Comparison of ENCODE assay signal across 13 cellular contexts in genomic region chr12:6181583-6182278, GRCh38. TPM values are rescaled to one million over a fixed set of nuclear protein-coding genes. Genes with fewer than 3 reads are reported as not detected.
DNase-seq lines count a peak whose midpoint lies in the region; TF ChIP-seq lines count a peak whose summit lies in the region.
"Had no signal": no experiment of that assay in that cellular context is flagged by ENCODE, and none has a peak within 500 bp of the region (broad histone marks: within the 10 kb centered on the region; RNA-seq: fewer than 3 reads in every experiment).

No MANE protein-coding gene starts in this region.

- H3K9me3 ChIP-seq in AG04450 (ENCODE audit: control insufficient read depth, insufficient read depth, low read length) (no peaks in the 10 kb centered on the region), fibroblast of lung (ENCODE audit: control insufficient read depth, insufficient read depth, low read depth, low read length) (no peaks in the 10 kb centered on the region)

- H3K4me1 ChIP-seq in fibroblast of lung (ENCODE audit: control insufficient read depth, extremely low read depth, insufficient read depth, low read length), result peaks cover 36% of the 10 kb centered on the region

- H3K27ac ChIP-seq in AG04450 (ENCODE audit: low read depth, low read length) (peak overlapping the region; percentile 80), RWPE1 (peak overlapping the region; percentile 81), fibroblast of lung (ENCODE audit: insufficient read depth, low read length) (peak overlapping the region; percentile 90)

- CTCF ChIA-PET in AG04450 (lab: Charles Lee), result interaction anchor here (3.1 kb wide), 1 partner anchor 14 kb away, joined by 24 read pairs; no protein-coding TSS in a partner anchor
- CTCF ChIA-PET in RWPE1 (lab: Yijun Ruan, JAX), result no interaction called here

- no peak for DNase-seq in AG04450 (ENCODE audit: low read depth, low spot score)
- no peak for DNase-seq in RWPE1 (ENCODE audit: low spot score)
- DNase-seq in fibroblast of lung (ENCODE audit: low read depth in 2 of 2), result peak in 1 of 2 donors; percentile 40
- DNase-seq in retina, result peak; percentile 28
- no peak for DNase-seq in activated CD4-positive, alpha-beta T cell treated with anti-CD3 and anti-CD28 coated beads, Interleukin-2, amount 50 U/mL, for 1 hour
- no peak for DNase-seq in GOT3 (lab: John Stamatoyannopoulos, UW)
- DNase-seq in NCI-H1092 treated with DMSO at 0.1 percent for 48 hours (lab: John Stamatoyannopoulos, UW), result no peak
- no peak for DNase-seq in NCI-H2029 (lab: John Stamatoyannopoulos, UW)
- DNase-seq: activated CD8-positive, alpha-beta memory T cell treated with anti-CD3 and anti-CD28 coated beads, Interleukin-2, amount 50 U/mL, for 4 hours; CD4-positive, alpha-beta memory T cell; central memory CD4-positive, alpha-beta T cell; natural killer cell had no signal

- H3K36me3 ChIP-seq in fibroblast of lung (ENCODE audit: control insufficient read depth, insufficient read depth, low read length), result no peaks in the 10 kb centered on the region

- H3K79me2 ChIP-seq in fibroblast of lung (ENCODE audit: control insufficient read depth, insufficient read depth, low read length), result no peaks in the 10 kb centered on the region

- H3K27me3 ChIP-seq in AG04450 (ENCODE audit: control insufficient read depth, insufficient read depth, low read length) (no peaks in the 10 kb centered on the region), fibroblast of lung (ENCODE audit: control insufficient read depth, insufficient read depth, low read length) (no peaks in the 10 kb centered on the region)

- POLR2A ChIA-PET in AG04450 (lab: Yijun Ruan, JAX), result interaction anchor here (0.6 to 1.2 kb wide), 5 partner anchors 14 to 131 kb away, joined by 3 to 13 read pairs (median 7); no protein-coding TSS in a partner anchor
- POLR2A ChIA-PET in RWPE1 (lab: Yijun Ruan, JAX; ENCODE audit: low non-redundant PET), result no interaction called here

- H3K4me3 ChIP-seq in AG04450 (ENCODE audit: low read depth, low read length) (no peak overlapping the region), fibroblast of lung (replicated peaks in 1 of 4; ENCODE audit: control extremely low read depth in 1 of 4, insufficient read depth in 1 of 4, low read depth in 3 of 4, low read length in 4 of 4) (no peak overlapping the region)

- H3K4me2 ChIP-seq in fibroblast of lung (ENCODE audit: extremely low read depth, insufficient read depth, low read length), result peak overlapping the region; percentile 62

- no peaks in the 10 kb centered on the region for H4K20me1 ChIP-seq in fibroblast of lung (ENCODE audit: control insufficient read depth, extremely low read depth, insufficient read depth, low read length)

- peak overlapping the region; percentile 26 for H3K9ac ChIP-seq in fibroblast of lung (ENCODE audit: insufficient read depth, low read length)

- TF ChIP-seq CTCF in AG04450 (IDR thresholded peaks at IDR 0.05; ENCODE audit: low read depth, low read length) (no peak), RWPE1 (conservative IDR thresholded peaks at IDR 0.05; ENCODE audit: low read depth) (no peak), fibroblast of lung (conservative IDR thresholded peaks at IDR 0.05 in 1 of 2, IDR thresholded peaks at IDR 0.05 in 1 of 2; ENCODE audit: low read depth in 1 of 2, low read length in 2 of 2) (no peak)

- peak overlapping the region; percentile 73 for H2AFZ ChIP-seq in fibroblast of lung (ENCODE audit: low read length)

RNA-seq across cellular contexts. Expression of gene CD9, which starts 18.5 kb away (rescaled TPM):
- polyA plus RNA-seq in AG04450 (2011; rRNA removed) (152 and 177 TPM in 2 replicates), fibroblast of lung (520 and 1,081 TPM in 2 replicates)
- polyA minus RNA-seq in AG04450 (2011; rRNA and poly(A)+ RNA removed), result 91.4 and 91.9 TPM in 2 replicates
- 266 and 856 TPM in 2 replicates for total RNA-seq in fibroblast of lung
- polyA plus RNA-seq in fibroblast of lung (2012), result 290 and 636 TPM in 2 replicates
- 150 and 262 TPM in 2 replicates for polyA minus RNA-seq in fibroblast of lung (ENCODE audit: low replicate concordance)

RNA-seq across cellular contexts. Expression of gene VWF, which starts 57.3 kb away (rescaled TPM):
- polyA plus RNA-seq in AG04450 (2011; rRNA removed), result 0.22 and 0.35 TPM in 2 replicates
- polyA minus RNA-seq in AG04450 (2011; rRNA and poly(A)+ RNA removed), result 0.64 and 1.0 TPM in 2 replicates
- total RNA-seq in fibroblast of lung, result 0.26 and 1.7 TPM in 2 replicates
- 0.15 and 0.21 TPM in 2 replicates for polyA plus RNA-seq in fibroblast of lung
- 0.19 and 0.43 TPM in 2 replicates for polyA plus RNA-seq in fibroblast of lung (2012)
- polyA minus RNA-seq in fibroblast of lung (ENCODE audit: low replicate concordance), result 1.2 and 2.6 TPM in 2 replicates
- total RNA-seq: HT1080 had no signal
